Comparison of ENCODE assay signal across 8 cellular contexts in genomic region chr6:159608961-159609673, GRCh38.
A peak's percentile ranks its signal among the peaks of the same experiment; 100 is the strongest.
DNase-seq lines count a peak whose midpoint lies in the region; ATAC-seq and TF ChIP-seq lines count a peak whose summit lies in the region.
"Had no signal": no experiment of that assay in that cellular context is flagged by ENCODE, and none has a peak within 500 bp of the region (broad histone marks: within the 10 kb centered on the region; RNA-seq: fewer than 3 reads in every experiment).

No MANE protein-coding gene starts in this region.

- POLR2A ChIA-PET in CD4-positive, alpha-beta T cell (lab: Charles Lee): interaction anchor here (0.9 kb wide), 1 partner anchor 38 kb away, joined by 3 read pairs; no protein-coding TSS in a partner anchor

- no peaks in the 10 kb centered on the region for H3K36me3 ChIP-seq in HAP-1 (replicated peaks)
- H3K36me3 ChIP-seq: adrenal gland had no signal

- H3K27me3 ChIP-seq in HAP-1 (ENCODE audit: low read depth): no peaks in the 10 kb centered on the region
- no peaks in the 10 kb centered on the region for H3K27me3 ChIP-seq in CD4-positive, alpha-beta T cell (ENCODE audit: control insufficient read depth, insufficient read depth, low read length)
- H3K27me3 ChIP-seq: adrenal gland had no signal

- no peak overlapping the region for H3K27ac Mint-ChIP-seq in CD4-positive, alpha-beta T cell

- H3K36me3 Mint-ChIP-seq in CD4-positive, alpha-beta T cell (ENCODE audit: low read depth): no peaks in the 10 kb centered on the region

- CTCF ChIA-PET in CD4-positive, alpha-beta T cell (lab: Charles Lee): no interaction called here

- in situ Hi-C loops in HAP-1 (cut with MboI; ENCODE audit: low sequenced_read_pairs): no loop called here

- no peak overlapping the region for H3K4me3 Mint-ChIP-seq in CD4-positive, alpha-beta T cell

- peaks cover 6% of the 10 kb centered on the region for H3K27me3 Mint-ChIP-seq in CD4-positive, alpha-beta T cell

- H3K9me3 Mint-ChIP-seq in CD4-positive, alpha-beta T cell: peaks cover 4% of the 10 kb centered on the region

- H3K9me3 ChIP-seq in HAP-1: no peaks in the 10 kb centered on the region
- no peaks in the 10 kb centered on the region for H3K9me3 ChIP-seq in CD4-positive, alpha-beta T cell (ENCODE audit: control insufficient read depth, low read length)
- H3K9me3 ChIP-seq: adrenal gland had no signal

- intact Hi-C loops in CD4-positive, alpha-beta T cell (cut with DNase I, micrococcal nuclease): no loop called here

- DNase-seq in EL (peak; percentile 45), HAP-1 (ENCODE audit: low spot score in 2 of 2) (peak; percentile 13 to 52), SW480 (ENCODE audit: low spot score) (peak; percentile 13), left kidney (ENCODE audit: low read depth, low spot score) (peak; percentile 36), inferior parietal cortex (ENCODE audit: extremely low spot score) (no peak)
- DNase-seq in CD4-positive, alpha-beta T cell: no peak
- no peak for DNase-seq in activated CD8-positive, alpha-beta memory T cell treated with anti-CD3 and anti-CD28 coated beads for 24 hours

- no peak for TF ChIP-seq CTCF in CD4-positive, alpha-beta T cell (IDR thresholded peaks at IDR 0.05)

- ATAC-seq in CD4-positive, alpha-beta T cell (ENCODE audit: poor library complexity): no peak

- no peak overlapping the region for H3K4me3 ChIP-seq in HAP-1
- H3K4me3 ChIP-seq: adrenal gland had no signal

- no peaks in the 10 kb centered on the region for H3K4me1 ChIP-seq in HAP-1
- H3K4me1 ChIP-seq: adrenal gland had no signal

- no peak overlapping the region for H3K27ac ChIP-seq in CD4-positive, alpha-beta T cell (ENCODE audit: low read depth, low read length)
- H3K27ac ChIP-seq: adrenal gland had no signal

- H3K4me1 Mint-ChIP-seq in CD4-positive, alpha-beta T cell (ENCODE audit: low read depth): no peaks in the 10 kb centered on the region

Comparison
In these comparisons a context has a peak if more than half of its experiments do, and no peak if none do; other contexts are left out.
1. DNase-seq: peak in EL (single experiment), HAP-1 (2 of 2), SW480 (single experiment) and left kidney (single experiment); none in CD4-positive, alpha-beta T cell (0 of 10), activated CD8-positive, alpha-beta memory T cell treated with anti-CD3 and anti-CD28 coated beads for 24 hours (single experiment) and inferior parietal cortex (single experiment).